16 cellular contexts compared by ENCODE assay signal in the genomic region with DNA sequence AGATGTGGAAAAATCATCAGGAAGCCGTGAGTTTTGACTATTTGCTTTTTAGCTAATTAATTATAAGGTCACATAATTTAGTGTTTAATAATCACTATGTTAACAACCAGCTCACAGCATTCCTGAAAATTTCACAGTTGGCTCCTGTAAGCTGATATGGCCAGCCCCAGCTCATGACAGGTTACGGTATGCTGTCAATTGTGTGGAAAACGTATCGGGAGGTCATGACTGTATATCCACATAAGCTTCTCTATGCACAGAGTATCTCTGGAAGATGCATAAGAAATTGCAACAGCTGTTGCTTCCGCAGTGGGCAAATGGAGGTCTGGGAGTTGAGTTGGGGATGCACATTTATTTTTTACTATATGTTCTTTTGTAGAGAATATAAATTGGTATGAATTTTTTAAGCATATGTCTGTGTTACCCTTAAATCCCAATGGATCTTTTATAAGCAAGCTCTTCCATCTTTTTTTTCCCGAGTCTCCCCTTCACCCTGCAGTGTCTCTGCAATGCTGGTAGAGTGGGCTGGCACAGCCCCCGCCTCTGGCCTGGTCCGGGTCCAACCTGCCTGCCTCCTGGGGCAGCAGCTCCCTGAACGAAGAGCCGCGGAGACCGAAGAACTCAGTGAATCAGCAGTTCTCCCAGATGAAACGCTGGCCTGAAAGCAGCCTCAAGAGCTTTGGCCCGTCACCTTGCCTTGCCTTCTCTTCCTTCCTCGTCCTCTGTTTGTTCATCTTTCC.
DNase-seq lines count a peak whose midpoint lies in the region; ATAC-seq, FAIRE-seq and TF ChIP-seq lines count a peak whose summit lies in the region.
"Had no signal": no experiment of that assay in that cellular context is flagged by ENCODE, and none has a peak within 500 bp of the region (broad histone marks: within the 10 kb centered on the region; RNA-seq: fewer than 3 reads in every experiment).

No MANE protein-coding gene starts in this region.

- H3K36me3 ChIP-seq in right atrium auricular region: no peaks in the 10 kb centered on the region
- no peaks in the 10 kb centered on the region for H3K36me3 ChIP-seq in keratinocyte (ENCODE audit: control insufficient read depth in 2 of 2, extremely low read depth in 1 of 2, insufficient read depth in 2 of 2, low read length in 2 of 2)
- H3K36me3 ChIP-seq: BLaER1 treated with 17β-estradiol and CSF1 and Interleukin-3, amounts not matched to agents 10 nM and 100 nM; HAP-1 had no signal

- peak overlapping the region; percentile 39 for H3K4me2 ChIP-seq in keratinocyte (ENCODE audit: control insufficient read depth, extremely low read depth, insufficient read depth, low read depth, low read length)
- H3K4me2 ChIP-seq: BLaER1 treated with 17β-estradiol and CSF1 and Interleukin-3, amounts not matched to agents 10 nM and 100 nM had no signal

- no peaks in the 10 kb centered on the region for H3K79me2 ChIP-seq in keratinocyte (ENCODE audit: control insufficient read depth, insufficient read depth, low read length)

- TF ChIP-seq CTCF in right atrium auricular region (IDR thresholded peaks at IDR 0.05) (no peak), keratinocyte (optimal IDR thresholded peaks at IDR 0.05 in 1 of 3, IDR thresholded peaks at IDR 0.05 in 1 of 3, conservative IDR thresholded peaks at IDR 0.05 in 1 of 3; ENCODE audit: extremely low read depth in 1 of 3, insufficient read depth in 2 of 3, low read length in 3 of 3) (no peak)

- dilution Hi-C loops in keratinocyte (cut with MboI; ENCODE audit: extremely low pct_ligation_motif_present, low sequenced_read_pairs): no loop called here

- no peak for FAIRE-seq in keratinocyte (lab: Jason Lieb, UNC)
- FAIRE-seq: GM19239, H1, HTR-8/SVneo had no signal

- H3K36me3 Mint-ChIP-seq in stimulated activated effector memory CD8-positive, alpha-beta T cell treated with anti-CD3 and anti-CD28 coated beads, Interleukin-12 subunit alpha, Interleukin-12 subunit beta, amount 100 ng/mL, for 72 hours: no peaks in the 10 kb centered on the region
- H3K36me3 Mint-ChIP-seq: CD4-positive, CD25-positive, alpha-beta regulatory T cell had no signal

- H3K9me1 ChIP-seq in keratinocyte (ENCODE audit: control insufficient read depth, extremely low read depth, insufficient read depth, low read length): no peaks in the 10 kb centered on the region

- H3K4me3 Mint-ChIP-seq in stimulated activated effector memory CD8-positive, alpha-beta T cell treated with anti-CD3 and anti-CD28 coated beads, Interleukin-12 subunit alpha, Interleukin-12 subunit beta, amount 100 ng/mL, for 72 hours: no peak overlapping the region
- H3K4me3 Mint-ChIP-seq: CD4-positive, CD25-positive, alpha-beta regulatory T cell had no signal

- ATAC-seq in Right ventricle myocardium inferior (no peak), HG03095 (IDR thresholded peaks at IDR 0.05; ENCODE audit: unreplicated experiment) (no peak)
- ATAC-seq in stimulated activated effector memory CD8-positive, alpha-beta T cell treated with anti-CD3 and anti-CD28 coated beads, Interleukin-12 subunit alpha, Interleukin-12 subunit beta, amount 100 ng/mL, for 72 hours: no peak

- peak overlapping the region; percentile 52 for H3K27ac Mint-ChIP-seq in stimulated activated effector memory CD8-positive, alpha-beta T cell treated with anti-CD3 and anti-CD28 coated beads, Interleukin-12 subunit alpha, Interleukin-12 subunit beta, amount 100 ng/mL, for 72 hours

- no peaks in the 10 kb centered on the region for H3K9me3 ChIP-seq in right atrium auricular region
- no peaks in the 10 kb centered on the region for H3K9me3 ChIP-seq in keratinocyte (ENCODE audit: control insufficient read depth, low read depth, low read length)
- H3K9me3 ChIP-seq: HAP-1 had no signal

- H2AFZ ChIP-seq in keratinocyte (ENCODE audit: control insufficient read depth, low read length): peak overlapping the region; percentile 22

- H4K20me1 ChIP-seq in keratinocyte (ENCODE audit: control insufficient read depth, extremely low read depth, insufficient read depth, low read length): no peaks in the 10 kb centered on the region
- H4K20me1 ChIP-seq: BLaER1 treated with 17β-estradiol and CSF1 and Interleukin-3, amounts not matched to agents 10 nM and 100 nM had no signal

- H3K9me3 Mint-ChIP-seq in stimulated activated effector memory CD8-positive, alpha-beta T cell treated with anti-CD3 and anti-CD28 coated beads, Interleukin-12 subunit alpha, Interleukin-12 subunit beta, amount 100 ng/mL, for 72 hours: peaks cover 3% of the 10 kb centered on the region

- intact Hi-C loops in Right ventricle myocardium inferior (cut with DNase I): no loop called here

- H3K9ac ChIP-seq in keratinocyte (ENCODE audit: control insufficient read depth, extremely low read depth, insufficient read depth, low read length): no peak overlapping the region
- H3K9ac ChIP-seq: BLaER1 treated with 17β-estradiol and CSF1 and Interleukin-3, amounts not matched to agents 10 nM and 100 nM had no signal

- H3K27me3 ChIP-seq in right atrium auricular region (no peaks in the 10 kb centered on the region), keratinocyte (ENCODE audit: control insufficient read depth, extremely low read depth, insufficient read depth, low read length) (no peaks in the 10 kb centered on the region)
- H3K27me3 ChIP-seq: BLaER1 treated with 17β-estradiol and CSF1 and Interleukin-3, amounts not matched to agents 10 nM and 100 nM had no signal

- H3K27ac ChIP-seq in right atrium auricular region (no peak overlapping the region), keratinocyte (ENCODE audit: control insufficient read depth, insufficient read depth, low read length) (no peak overlapping the region)
- H3K27ac ChIP-seq: BLaER1 treated with 17β-estradiol and CSF1 and Interleukin-3, amounts not matched to agents 10 nM and 100 nM had no signal

- H3K4me1 ChIP-seq in right atrium auricular region (no peaks in the 10 kb centered on the region), keratinocyte (ENCODE audit: control insufficient read depth, extremely low read depth, insufficient read depth, low read length) (peaks cover 34% of the 10 kb centered on the region)
- H3K4me1 ChIP-seq: HAP-1 had no signal

- peaks cover 22% of the 10 kb centered on the region for H3K4me1 Mint-ChIP-seq in stimulated activated effector memory CD8-positive, alpha-beta T cell treated with anti-CD3 and anti-CD28 coated beads, Interleukin-12 subunit alpha, Interleukin-12 subunit beta, amount 100 ng/mL, for 72 hours
- H3K4me1 Mint-ChIP-seq: CD4-positive, CD25-positive, alpha-beta regulatory T cell had no signal

- H3K4me3 ChIP-seq in right atrium auricular region (no peak overlapping the region), keratinocyte (ENCODE audit: control insufficient read depth in 2 of 3, extremely low read depth in 1 of 3, insufficient read depth in 2 of 3, low read depth in 1 of 3, low read length in 3 of 3) (no peak overlapping the region)
- H3K4me3 ChIP-seq: BLaER1 treated with 17β-estradiol and CSF1 and Interleukin-3, amounts not matched to agents 10 nM and 100 nM; HAP-1 had no signal

- DNase-seq in Right ventricle myocardium inferior (ENCODE audit: missing footprints) (peak; percentile 45), right atrium auricular region (ENCODE audit: low spot score) (no peak), keratinocyte (ENCODE audit: low read depth, low spot score) (no peak), germinal center (ENCODE audit: low spot score) (no peak)
- DNase-seq in stimulated activated effector memory CD8-positive, alpha-beta T cell treated with anti-CD3 and anti-CD28 coated beads, Interleukin-12 subunit alpha, Interleukin-12 subunit beta, amount 100 ng/mL, for 72 hours (ENCODE audit: low spot score in 2 of 2): peak in 1 of 2 donors; percentile 20
- DNase-seq in activated effector memory CD4-positive, alpha-beta T cell treated with Interleukin-2 at 50 U/mL for 16 hours: no peak
- DNase-seq: ACHN; CD4-positive, CD25-positive, alpha-beta regulatory T cell; DMS53; GF-D8 had no signal
